In the genomic region with DNA sequence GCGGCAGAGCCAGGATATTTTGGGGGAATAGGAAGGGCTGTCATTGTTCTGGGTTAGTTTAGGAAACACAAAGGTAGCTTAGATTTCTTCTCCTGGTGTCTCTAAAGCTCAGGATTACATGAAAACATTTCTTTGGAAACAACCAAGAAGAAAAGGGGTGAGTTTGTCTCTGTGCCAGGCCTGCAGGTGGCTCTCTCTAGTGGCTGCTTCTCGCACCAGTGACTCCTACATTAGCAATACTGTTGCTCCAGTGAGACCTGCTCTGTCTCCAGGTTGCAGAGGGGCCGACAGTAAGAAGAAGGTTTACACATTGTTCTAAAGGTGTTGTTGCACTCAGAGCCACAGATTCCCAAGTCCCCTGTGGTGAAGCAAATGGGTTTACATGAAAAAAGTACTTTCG, we compare ENCODE assay signal across 15 cellular contexts.
DNase-seq lines count a peak whose midpoint lies in the region; ATAC-seq and TF ChIP-seq lines count a peak whose summit lies in the region.
"Had no signal": no experiment of that assay in that cellular context is flagged by ENCODE, and none has a peak within 500 bp of the region (broad histone marks: within the 10 kb centered on the region; RNA-seq: fewer than 3 reads in every experiment).

No MANE protein-coding gene starts in this region.

- CTCF ChIA-PET in A673 (lab: Charles Lee): no interaction called here

- H3K9me3 ChIP-seq in A673 (ENCODE audit: low read depth, low read length, poor library complexity, severe bottlenecking): no peaks in the 10 kb centered on the region
- H3K9me3 ChIP-seq: gastroesophageal sphincter had no signal

- no peak for DNase-seq in A673 (ENCODE audit: low spot score)
- DNase-seq in NCI-H345 treated with DMSO at 0.1 percent for 48 hours (lab: John Stamatoyannopoulos, UW; ENCODE audit: unreplicated experiment): peak; percentile 39
- DNase-seq in cerebellar cortex (ENCODE audit: low spot score): peak; percentile 7
- no peak for DNase-seq in AG08395 (ENCODE audit: low spot score)
- no peak for DNase-seq in NCI-H187 treated with DMSO at 0.1 percent for 48 hours (lab: John Stamatoyannopoulos, UW)
- no peak for DNase-seq in type B pancreatic cell (ENCODE audit: extremely low spot score, unreplicated experiment)
- DNase-seq: activated CD8-positive, alpha-beta memory T cell treated with anti-CD3 and anti-CD28 coated beads for 24 hours; naive thymus-derived CD8-positive, alpha-beta T cell; stimulated activated naive B cell treated with anti-CD40 and anti-IgM and Interleukin-4, amounts not matched to agents 10 μg/mL and 1 μg/mL and 100 μg/mL, for 72 hours; trophoblast cell had no signal

- H3K4me1 Mint-ChIP-seq in type B pancreatic cell (ENCODE audit: unreplicated experiment): no peaks in the 10 kb centered on the region
- H3K4me1 Mint-ChIP-seq: naive thymus-derived CD8-positive, alpha-beta T cell; stimulated activated naive B cell treated with anti-CD40 and anti-IgM and Interleukin-4, amounts not matched to agents 10 μg/mL and 1 μg/mL and 100 μg/mL, for 72 hours had no signal

- no peak for ATAC-seq in GM21381 (IDR thresholded peaks at IDR 0.05; ENCODE audit: unreplicated experiment)
- ATAC-seq: gastroesophageal sphincter; naive thymus-derived CD8-positive, alpha-beta T cell; stimulated activated naive B cell treated with anti-CD40 and anti-IgM and Interleukin-4, amounts not matched to agents 10 μg/mL and 1 μg/mL and 100 μg/mL, for 72 hours had no signal

- no peak overlapping the region for H3K4me3 ChIP-seq in A673 (ENCODE audit: low read depth, low read length, poor library complexity, severe bottlenecking)
- H3K4me3 ChIP-seq: gastroesophageal sphincter, lung had no signal

- no peaks in the 10 kb centered on the region for H3K27me3 ChIP-seq in A673 (replicated peaks; ENCODE audit: insufficient read depth, low read depth, low read length, poor library complexity)
- H3K27me3 ChIP-seq: gastroesophageal sphincter had no signal

- intact Hi-C loops in A673 (cut with micrococcal nuclease; ENCODE audit: unreplicated experiment): no loop called here

- BruUV-seq in A673 (replicated peaks; lab: Mats Ljungman, UMichigan): no TSS peak

- H3K36me3 Mint-ChIP-seq in type B pancreatic cell: no peaks in the 10 kb centered on the region
- H3K36me3 Mint-ChIP-seq: naive thymus-derived CD8-positive, alpha-beta T cell; stimulated activated naive B cell treated with anti-CD40 and anti-IgM and Interleukin-4, amounts not matched to agents 10 μg/mL and 1 μg/mL and 100 μg/mL, for 72 hours had no signal

- no peak overlapping the region for H3K27ac Mint-ChIP-seq in type B pancreatic cell
- H3K27ac Mint-ChIP-seq: naive thymus-derived CD8-positive, alpha-beta T cell; progenitor cell of endocrine pancreas; stimulated activated naive B cell treated with anti-CD40 and anti-IgM and Interleukin-4, amounts not matched to agents 10 μg/mL and 1 μg/mL and 100 μg/mL, for 72 hours had no signal

- H3K4me1 ChIP-seq in A673 (ENCODE audit: insufficient read depth, low read length, poor library complexity, severe bottlenecking): no peaks in the 10 kb centered on the region
- H3K4me1 ChIP-seq: gastroesophageal sphincter had no signal

- H3K4me3 Mint-ChIP-seq in type B pancreatic cell: no peak overlapping the region
- H3K4me3 Mint-ChIP-seq: naive thymus-derived CD8-positive, alpha-beta T cell; stimulated activated naive B cell treated with anti-CD40 and anti-IgM and Interleukin-4, amounts not matched to agents 10 μg/mL and 1 μg/mL and 100 μg/mL, for 72 hours had no signal

- H3K27ac ChIP-seq in A673 (ENCODE audit: low read depth, low read length, poor library complexity, severe bottlenecking): no peak overlapping the region
- H3K27ac ChIP-seq: gastroesophageal sphincter had no signal

- POLR2A ChIA-PET in A673 (lab: Charles Lee; ENCODE audit: low non-redundant PET): no interaction called here

- peaks cover 5% of the 10 kb centered on the region for H3K27me3 Mint-ChIP-seq in type B pancreatic cell

- TF ChIP-seq CTCF in A673 (conservative IDR thresholded peaks at IDR 0.05; ENCODE audit: low read depth, low read length) (peak; percentile 34; the same call in 1 of the 2 replicates), GM12874 (IDR thresholded peaks at IDR 0.05; ENCODE audit: insufficient read depth, low read depth, low read length) (peak; percentile 24; the same call in 1 of the 2 replicates), type B pancreatic cell (conservative IDR thresholded peaks at IDR 0.05) (no peak)

- H3K36me3 ChIP-seq in A673 (ENCODE audit: insufficient read depth, low read length, poor library complexity, severe bottlenecking): no peaks in the 10 kb centered on the region
- H3K36me3 ChIP-seq: gastroesophageal sphincter had no signal

- no peaks in the 10 kb centered on the region for H3K9me3 Mint-ChIP-seq in type B pancreatic cell
- H3K9me3 Mint-ChIP-seq: naive thymus-derived CD8-positive, alpha-beta T cell; stimulated activated naive B cell treated with anti-CD40 and anti-IgM and Interleukin-4, amounts not matched to agents 10 μg/mL and 1 μg/mL and 100 μg/mL, for 72 hours had no signal

Comparison
In these comparisons a context has a peak if more than half of its experiments do, and no peak if none do; other contexts are left out.
1. DNase-seq: peak in NCI-H345 treated with DMSO at 0.1 percent for 48 hours (single experiment) and cerebellar cortex (single experiment); none in A673 (single experiment), AG08395 (single experiment), NCI-H187 treated with DMSO at 0.1 percent for 48 hours (single experiment) and type B pancreatic cell (single experiment).